9 cellular contexts compared by ENCODE assay signal in the genomic region with DNA sequence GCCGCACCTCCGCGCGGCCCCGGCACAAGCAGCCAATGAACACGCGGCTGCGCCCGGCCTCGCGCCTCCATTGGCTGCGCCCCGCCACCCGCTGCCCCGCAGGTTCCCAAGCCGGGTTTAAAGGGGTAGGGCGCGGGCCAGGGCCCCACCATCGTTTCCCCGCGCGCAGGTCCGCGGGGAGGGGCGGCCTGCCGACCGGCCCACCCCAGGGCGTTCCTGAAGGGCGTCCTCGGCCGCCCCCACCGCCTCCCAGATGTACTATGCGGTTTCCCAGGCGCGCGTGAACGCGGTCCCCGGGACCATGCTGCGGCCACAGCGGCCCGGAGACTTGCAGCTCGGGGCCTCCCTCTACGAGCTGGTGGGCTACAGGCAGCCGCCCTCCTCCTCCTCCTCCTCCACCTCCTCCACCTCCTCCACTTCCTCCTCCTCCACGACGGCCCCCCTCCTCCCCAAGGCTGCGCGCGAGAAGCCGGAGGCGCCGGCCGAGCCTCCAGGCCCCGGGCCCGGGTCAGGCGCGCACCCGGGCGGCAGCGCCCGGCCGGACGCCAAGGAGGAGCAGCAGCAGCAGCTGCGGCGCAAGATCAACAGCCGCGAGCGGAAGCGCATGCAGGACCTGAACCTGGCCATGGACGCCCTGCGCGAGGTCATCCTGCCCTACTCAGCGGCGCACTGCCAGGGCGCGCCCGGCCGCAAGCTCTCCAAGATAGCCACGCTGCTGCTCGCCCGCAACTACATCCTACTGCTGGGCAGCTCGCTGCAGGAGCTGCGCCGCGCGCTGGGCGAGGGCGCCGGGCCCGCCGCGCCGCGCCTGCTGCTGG. TPM values are rescaled to one million over a fixed set of nuclear protein-coding genes. Genes with fewer than 3 reads are reported as not detected.
DNase-seq lines count a peak whose midpoint lies in the region; ATAC-seq and TF ChIP-seq lines count a peak whose summit lies in the region.
"Had no signal": no experiment of that assay in that cellular context is flagged by ENCODE, and none has a peak within 500 bp of the region (broad histone marks: within the 10 kb centered on the region; RNA-seq: fewer than 3 reads in every experiment).

A gene with protein sequence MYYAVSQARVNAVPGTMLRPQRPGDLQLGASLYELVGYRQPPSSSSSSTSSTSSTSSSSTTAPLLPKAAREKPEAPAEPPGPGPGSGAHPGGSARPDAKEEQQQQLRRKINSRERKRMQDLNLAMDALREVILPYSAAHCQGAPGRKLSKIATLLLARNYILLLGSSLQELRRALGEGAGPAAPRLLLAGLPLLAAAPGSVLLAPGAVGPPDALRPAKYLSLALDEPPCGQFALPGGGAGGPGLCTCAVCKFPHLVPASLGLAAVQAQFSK (plus strand): TSS at position 148 of the 818 bp plus-strand sequence. CDS start 106 bp downstream, at position 254.

- TF ChIP-seq CTCF in CD8-positive, alpha-beta T cell (IDR thresholded peaks at IDR 0.05), result no peak
- no peak for TF ChIP-seq CTCF in RWPE1 (conservative IDR thresholded peaks at IDR 0.05; ENCODE audit: low read depth)
- TF ChIP-seq CTCF in mammary epithelial cell (conservative IDR thresholded peaks at IDR 0.05 in 1 of 2, IDR thresholded peaks at IDR 0.05 in 1 of 2; ENCODE audit: extremely low read depth in 1 of 2, insufficient read depth in 1 of 2, low read depth in 1 of 2, low read length in 2 of 2), result no peak

- no peaks in the 10 kb centered on the region for H3K36me3 ChIP-seq in CD8-positive, alpha-beta T cell (ENCODE audit: insufficient read depth, low read length)
- no peaks in the 10 kb centered on the region for H3K36me3 ChIP-seq in mammary epithelial cell (ENCODE audit: insufficient read depth, low read length)

- ATAC-seq in CD8-positive, alpha-beta T cell, result peak; percentile 34
- ATAC-seq in HG02678 (IDR thresholded peaks at IDR 0.05; ENCODE audit: unreplicated experiment) (peak; percentile 68), HG03354 (IDR thresholded peaks at IDR 0.05; ENCODE audit: poor library complexity, severe bottlenecking, unreplicated experiment) (no peak)

- H3K9me3 Mint-ChIP-seq in CD8-positive, alpha-beta T cell, result no peaks in the 10 kb centered on the region

- no peak within 1 kb of the TSS for H3K9ac ChIP-seq in mammary epithelial cell (ENCODE audit: insufficient read depth, low read length)

- no peaks in the 10 kb centered on the region for H3K79me2 ChIP-seq in mammary epithelial cell (ENCODE audit: insufficient read depth, low read length)

- no peaks in the 10 kb centered on the region for H3K36me3 Mint-ChIP-seq in CD8-positive, alpha-beta T cell

- H3K27ac ChIP-seq in CD8-positive, alpha-beta T cell (ENCODE audit: low read depth, low read length), result no peak within 1 kb of the TSS
- H3K27ac ChIP-seq in RWPE1 (no peak within 1 kb of the TSS), mammary epithelial cell (ENCODE audit: insufficient read depth, low read depth, low read length) (no peak within 1 kb of the TSS)

- peak within 1 kb of the TSS; percentile 74 for H3K4me2 ChIP-seq in mammary epithelial cell (ENCODE audit: insufficient read depth, low read depth, low read length)

- in situ Hi-C loops in mammary epithelial cell (cut with MboI; ENCODE audit: low sequenced_read_pairs in 2 of 2), result no loop called here

- WGBS in mammary epithelial cell (ENCODE audit: low coverage, missing lambda C conversion rate), result 3% methylated on average over 22 of the region's 95 CpGs

- no TSS peak for BruUV-seq in mammary epithelial cell (replicated peaks; lab: Mats Ljungman, UMichigan)

- intact Hi-C loops in CD8-positive, alpha-beta T cell (cut with DNase I, micrococcal nuclease), result no loop called here
- intact Hi-C loops in mammary epithelial cell (cut with micrococcal nuclease), result no loop called here

- DNase-seq in CD8-positive, alpha-beta T cell, result peak in 1 of 7 experiments; percentile 18
- DNase-seq in RWPE1 (ENCODE audit: low spot score), result peak; percentile 31
- DNase-seq in mammary epithelial cell, result peak; percentile 32
- peak; percentile 62 for DNase-seq in kidney tubule cell (ENCODE audit: low spot score)
- peak; percentile 16 for DNase-seq in stimulated activated CD4-positive, alpha-beta T cell treated with anti-CD3 and anti-CD28 coated beads, Interleukin-2, amount 100 ng/mL, for 4 hours (ENCODE audit: low read depth)
- no peak for DNase-seq in NCI-H1436 treated with DMSO at 0.1 percent for 48 hours (lab: John Stamatoyannopoulos, UW)

- H2AFZ ChIP-seq in mammary epithelial cell (ENCODE audit: low read depth, low read length), result peak within 1 kb of the TSS; percentile 24

- H3K4me3 ChIP-seq in CD8-positive, alpha-beta T cell (ENCODE audit: low read depth, low read length), result peak within 1 kb of the TSS; percentile 36
- H3K4me3 ChIP-seq in mammary epithelial cell (replicated peaks in 1 of 3; ENCODE audit: insufficient read depth in 1 of 3, low read depth in 2 of 3, low read length in 3 of 3), result peak within 1 kb of the TSS in 2 of 3 experiments; percentile 4 to 20

- dilution Hi-C loops in mammary epithelial cell (cut with HindIII; ENCODE audit: low sequenced_read_pairs), result no loop called here

- CTCF ChIA-PET in CD8-positive, alpha-beta T cell (lab: Charles Lee), result no interaction called here
- CTCF ChIA-PET in RWPE1 (lab: Yijun Ruan, JAX), result interaction anchor here (0.6 kb wide), 1 partner anchor 19 kb away, joined by 8 read pairs; no protein-coding TSS in a partner anchor
- CTCF ChIA-PET in mammary epithelial cell (lab: Charles Lee; ENCODE audit: low non-redundant PET), result no interaction called here

- POLR2A ChIA-PET in CD8-positive, alpha-beta T cell (lab: Charles Lee), result no interaction called here
- POLR2A ChIA-PET in RWPE1 (lab: Yijun Ruan, JAX; ENCODE audit: low non-redundant PET), result no interaction called here

- peaks cover 16% of the 10 kb centered on the region for H3K4me1 ChIP-seq in CD8-positive, alpha-beta T cell (ENCODE audit: insufficient read depth, low read length)
- H3K4me1 ChIP-seq in mammary epithelial cell (ENCODE audit: insufficient read depth, low read length), result peaks cover 14% of the 10 kb centered on the region

- H3K27me3 Mint-ChIP-seq in CD8-positive, alpha-beta T cell (ENCODE audit: low read depth), result peaks cover 63% of the 10 kb centered on the region

- H3K4me3 Mint-ChIP-seq in CD8-positive, alpha-beta T cell, result peak within 1 kb of the TSS; percentile 73

- no peaks in the 10 kb centered on the region for H3K9me3 ChIP-seq in CD8-positive, alpha-beta T cell (ENCODE audit: low read length)
- H3K9me3 ChIP-seq in mammary epithelial cell (replicated peaks; ENCODE audit: insufficient read depth, low read length), result no peaks in the 10 kb centered on the region

- no peaks in the 10 kb centered on the region for H4K20me1 ChIP-seq in mammary epithelial cell (ENCODE audit: insufficient read depth, low read length)

- no peak within 1 kb of the TSS for H3K27ac Mint-ChIP-seq in CD8-positive, alpha-beta T cell

- H3K27me3 ChIP-seq in CD8-positive, alpha-beta T cell (ENCODE audit: insufficient read depth, low read length), result peaks cover 17% of the 10 kb centered on the region
- peaks cover 60% of the 10 kb centered on the region for H3K27me3 ChIP-seq in mammary epithelial cell (ENCODE audit: insufficient read depth, low read length)

- H3K4me1 Mint-ChIP-seq in CD8-positive, alpha-beta T cell (ENCODE audit: low read depth), result peaks cover 17% of the 10 kb centered on the region

RNA-seq across cellular contexts. Expression of the gene that starts here (rescaled TPM):
- total RNA-seq in CD8-positive, alpha-beta T cell, result not detected
- total RNA-seq in mammary epithelial cell, result not detected
- polyA plus RNA-seq in mammary epithelial cell, result not detected
- polyA minus RNA-seq in mammary epithelial cell, result not detected
- total RNA-seq: fibroblast of lung had no signal
- polyA plus RNA-seq: fibroblast of lung had no signal

Comparison
In these comparisons a context has a peak if more than half of its experiments do, and no peak if none do; other contexts are left out.
1. Peak in ATAC-seq and H3K4me3 ChIP-seq in CD8-positive, alpha-beta T cell; RNA of the gene not detected or under 1 TPM.
2. Peak in DNase-seq, H3K4me3 ChIP-seq and H3K4me2 ChIP-seq in mammary epithelial cell; RNA of the gene not detected or under 1 TPM.